Comparison of ENCODE assay signal across 8 cellular contexts in genomic region chr12:68223067-68223747, GRCh38. TPM values are rescaled to one million over a fixed set of nuclear protein-coding genes. Genes with fewer than 3 reads are reported as not detected.
DNase-seq lines count a peak whose midpoint lies in the region; ATAC-seq, FAIRE-seq and TF ChIP-seq lines count a peak whose summit lies in the region.

No MANE protein-coding gene starts in this region.

- no peaks in the 10 kb centered on the region for H3K36me3 Mint-ChIP-seq in astrocyte (ENCODE audit: low read depth, unreplicated experiment)

- H3K27me3 Mint-ChIP-seq in astrocyte (ENCODE audit: low read depth, unreplicated experiment): no peaks in the 10 kb centered on the region

- peak; percentile 86 for ATAC-seq in HG02840 (IDR thresholded peaks at IDR 0.05; ENCODE audit: low FRiP score, unreplicated experiment)

- H3K9ac ChIP-seq in astrocyte (ENCODE audit: low read length) (peak overlapping the region; percentile 8), skeletal muscle satellite cell (ENCODE audit: low read depth, low read length) (peak overlapping the region; percentile 31)

- no peak overlapping the region for H3K4me3 Mint-ChIP-seq in astrocyte (ENCODE audit: unreplicated experiment)

- peak overlapping the region; percentile 68 for H3K4me2 ChIP-seq in astrocyte (ENCODE audit: low read length)
- H3K4me2 ChIP-seq in skeletal muscle satellite cell (ENCODE audit: low read length): peak overlapping the region; percentile 79

- H3K27ac Mint-ChIP-seq in astrocyte (ENCODE audit: unreplicated experiment): no peak overlapping the region

- DNase-seq in GM13976 (ENCODE audit: low spot score) (peak; percentile 58), NCI-H187 (lab: John Stamatoyannopoulos, UW) (peak; percentile 75 to 80), T-helper 22 cell (ENCODE audit: low read depth) (peak; percentile 35), astrocyte (ENCODE audit: low read depth) (peak; percentile 68), hippocampal formation (lab: John Stamatoyannopoulos, UW) (peak; percentile 69 to 71), hepatic stellate cell (ENCODE audit: low spot score) (no peak)

- H3K9me3 Mint-ChIP-seq in astrocyte (ENCODE audit: unreplicated experiment): no peaks in the 10 kb centered on the region

- no peaks in the 10 kb centered on the region for H3K36me3 ChIP-seq in astrocyte (ENCODE audit: insufficient read depth, low read length)
- no peaks in the 10 kb centered on the region for H3K36me3 ChIP-seq in skeletal muscle satellite cell (ENCODE audit: insufficient read depth, low read length)

- peaks cover 6% of the 10 kb centered on the region for H3K4me1 Mint-ChIP-seq in astrocyte (ENCODE audit: low read depth, unreplicated experiment)

- H3K27ac ChIP-seq in astrocyte (ENCODE audit: low read depth, low read length): no peak overlapping the region

- H3K27me3 ChIP-seq in astrocyte (ENCODE audit: insufficient read depth, low read length): no peaks in the 10 kb centered on the region
- H3K27me3 ChIP-seq in skeletal muscle satellite cell (ENCODE audit: control insufficient read depth, insufficient read depth, low read length): no peaks in the 10 kb centered on the region

- H2AFZ ChIP-seq in astrocyte (ENCODE audit: low read depth, low read length): peak overlapping the region; percentile 68

- no peaks in the 10 kb centered on the region for H3K9me3 ChIP-seq in astrocyte (ENCODE audit: insufficient read depth, low read depth, low read length)
- H3K9me3 ChIP-seq in skeletal muscle satellite cell (replicated peaks; ENCODE audit: low read length): no peaks in the 10 kb centered on the region

- peak; percentile 96 for FAIRE-seq in astrocyte (lab: Jason Lieb, UNC)

- in situ Hi-C loops in GM13976 (cut with MboI; ENCODE audit: low sequenced_read_pairs, unreplicated experiment): no loop called here

- H3K4me3 ChIP-seq in astrocyte (ENCODE audit: insufficient read depth, low read depth, low read length) (peak overlapping the region; percentile 23), skeletal muscle satellite cell (ENCODE audit: low read length) (no peak overlapping the region)

- H4K20me1 ChIP-seq in astrocyte (ENCODE audit: insufficient read depth, low read length): no peaks in the 10 kb centered on the region

- H3K4me1 ChIP-seq in astrocyte (ENCODE audit: insufficient read depth, low read length) (peaks cover 16% of the 10 kb centered on the region), skeletal muscle satellite cell (ENCODE audit: control insufficient read depth, insufficient read depth, low read length) (peaks cover 24% of the 10 kb centered on the region)

- TF ChIP-seq CTCF in GM13976 (IDR thresholded peaks at IDR 0.05; ENCODE audit: borderline replicate concordance, control extremely low read depth, extremely low read depth, insufficient read depth, missing control alignments) (peak; percentile 70), astrocyte (IDR thresholded peaks at IDR 0.05; ENCODE audit: insufficient read depth, low read depth, low read length) (peak; percentile 88)

- no peaks in the 10 kb centered on the region for H3K79me2 ChIP-seq in astrocyte (ENCODE audit: insufficient read depth, low read length)

RNA-seq across cellular contexts. Expression of gene IL26, which starts 2.4 kb away (rescaled TPM):
- total RNA-seq in astrocyte: not detected in 2 replicates
- total RNA-seq in skeletal muscle satellite cell (2012; rRNA removed): not detected in 2 replicates

RNA-seq across cellular contexts. Expression of gene IL22, which starts 30.2 kb away (rescaled TPM):
- total RNA-seq in astrocyte: not detected in 2 replicates
- total RNA-seq in skeletal muscle satellite cell (2012; rRNA removed): not detected in 2 replicates
